17 cellular contexts compared by ENCODE assay signal in the genomic region with DNA sequence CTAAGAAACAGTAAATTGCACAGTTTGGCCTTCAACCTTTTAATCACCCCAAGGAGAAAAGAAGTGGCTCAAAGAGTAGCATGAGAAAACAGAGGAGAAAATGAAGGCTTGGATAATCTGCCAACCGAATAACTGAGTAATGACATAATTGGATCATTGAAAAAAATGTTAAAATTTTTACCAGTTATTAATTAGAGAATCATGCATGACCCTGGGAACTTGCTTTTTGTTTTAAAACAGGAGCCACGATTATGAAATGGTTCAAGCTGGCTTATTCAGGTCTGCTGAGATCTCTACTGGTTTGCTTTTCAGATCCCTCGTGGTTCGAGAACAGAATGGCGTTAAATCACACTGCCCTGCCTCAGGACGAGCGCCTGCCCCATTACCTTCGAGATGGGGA. TPM values are rescaled to one million over a fixed set of nuclear protein-coding genes. Genes with fewer than 3 reads are reported as not detected.
DNase-seq lines count a peak whose midpoint lies in the region; ATAC-seq and TF ChIP-seq lines count a peak whose summit lies in the region.
"Had no signal": no experiment of that assay in that cellular context is flagged by ENCODE, and none has a peak within 500 bp of the region (broad histone marks: within the 10 kb centered on the region; RNA-seq: fewer than 3 reads in every experiment).

A gene with protein sequence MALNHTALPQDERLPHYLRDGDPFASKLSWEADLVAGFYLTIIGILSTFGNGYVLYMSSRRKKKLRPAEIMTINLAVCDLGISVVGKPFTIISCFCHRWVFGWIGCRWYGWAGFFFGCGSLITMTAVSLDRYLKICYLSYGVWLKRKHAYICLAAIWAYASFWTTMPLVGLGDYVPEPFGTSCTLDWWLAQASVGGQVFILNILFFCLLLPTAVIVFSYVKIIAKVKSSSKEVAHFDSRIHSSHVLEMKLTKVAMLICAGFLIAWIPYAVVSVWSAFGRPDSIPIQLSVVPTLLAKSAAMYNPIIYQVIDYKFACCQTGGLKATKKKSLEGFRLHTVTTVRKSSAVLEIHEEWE (plus strand): TSS at position 301 of the 400 bp plus-strand sequence. CDS start 35 bp downstream, at position 336.

- H3K27ac Mint-ChIP-seq in activated naive CD8-positive, alpha-beta T cell treated with anti-CD3 and anti-CD28 coated beads, Interleukin-2, amount 10 ng/mL, durations not matched to agents 7 days and 5 days, result peak within 1 kb of the TSS; percentile 27
- H3K27ac Mint-ChIP-seq in activated naive CD8-positive, alpha-beta T cell treated with anti-CD3 and anti-CD28 coated beads for 36 hours, result no peak within 1 kb of the TSS
- H3K27ac Mint-ChIP-seq in type B pancreatic cell (no peak within 1 kb of the TSS), natural killer cell (no peak within 1 kb of the TSS)

- no peaks in the 10 kb centered on the region for H3K36me3 ChIP-seq in adipocyte (ENCODE audit: control insufficient read depth, insufficient read depth, low read length, severe bottlenecking)
- no peaks in the 10 kb centered on the region for H3K36me3 ChIP-seq in mesenchymal stem cell (ENCODE audit: control insufficient read depth in 1 of 2, insufficient read depth in 2 of 2, low read depth in 1 of 2, low read length in 2 of 2)

- no peaks in the 10 kb centered on the region for H3K79me1 ChIP-seq in mesenchymal stem cell (replicated peaks; ENCODE audit: low read length, poor library complexity, severe bottlenecking)

- peaks cover 10% of the 10 kb centered on the region for H3K4me1 Mint-ChIP-seq in activated naive CD8-positive, alpha-beta T cell treated with anti-CD3 and anti-CD28 coated beads, Interleukin-2, amount 10 ng/mL, durations not matched to agents 7 days and 5 days
- peaks cover 6% of the 10 kb centered on the region for H3K4me1 Mint-ChIP-seq in activated naive CD8-positive, alpha-beta T cell treated with anti-CD3 and anti-CD28 coated beads for 36 hours
- peaks cover 7% of the 10 kb centered on the region for H3K4me1 Mint-ChIP-seq in type B pancreatic cell (ENCODE audit: unreplicated experiment)
- H3K4me1 Mint-ChIP-seq in natural killer cell, result peaks cover 0 to 6% of the 10 kb centered on the region in 2 donors

- WGBS in mesenchymal stem cell, result 96% methylated on average over 7 of the region's 8 CpGs

- no peak within 1 kb of the TSS for H2BK15ac ChIP-seq in mesenchymal stem cell (ENCODE audit: low read depth, poor library complexity, severe bottlenecking)

- no peak within 1 kb of the TSS for H2AK5ac ChIP-seq in mesenchymal stem cell (ENCODE audit: low read length, severe bottlenecking)

- H3K14ac ChIP-seq in mesenchymal stem cell (ENCODE audit: low read length in 2 of 2), result no peak within 1 kb of the TSS

- no peak within 1 kb of the TSS for H3K18ac ChIP-seq in mesenchymal stem cell (ENCODE audit: low read depth in 1 of 2, low read length in 2 of 2)

- no peak within 1 kb of the TSS for H3K9ac ChIP-seq in adipocyte (ENCODE audit: low read length)
- peak within 1 kb of the TSS; percentile 59 for H3K9ac ChIP-seq in mesenchymal stem cell (ENCODE audit: low read length)

- no peak within 1 kb of the TSS for H2BK120ac ChIP-seq in mesenchymal stem cell (ENCODE audit: low read depth, low read length)

- H3K27me3 ChIP-seq in adipocyte (replicated peaks; ENCODE audit: control insufficient read depth, insufficient read depth, low read length) (no peaks in the 10 kb centered on the region), mesenchymal stem cell (ENCODE audit: control insufficient read depth in 1 of 2, insufficient read depth in 1 of 2, low read length in 2 of 2) (peaks cover 0 to 4% of the 10 kb centered on the region in 2 experiments)

- H3K4me1 ChIP-seq in adipocyte (ENCODE audit: control insufficient read depth, insufficient read depth, low read length) (peaks cover 3% of the 10 kb centered on the region), mesenchymal stem cell (ENCODE audit: control insufficient read depth, insufficient read depth, low read depth, low read length) (peaks cover 3% of the 10 kb centered on the region)

- H3K9me3 Mint-ChIP-seq in activated naive CD8-positive, alpha-beta T cell treated with anti-CD3 and anti-CD28 coated beads, Interleukin-2, amount 10 ng/mL, durations not matched to agents 7 days and 5 days, result no peaks in the 10 kb centered on the region
- H3K9me3 Mint-ChIP-seq in activated naive CD8-positive, alpha-beta T cell treated with anti-CD3 and anti-CD28 coated beads for 36 hours, result no peaks in the 10 kb centered on the region
- H3K9me3 Mint-ChIP-seq in type B pancreatic cell (no peaks in the 10 kb centered on the region), natural killer cell (no peaks in the 10 kb centered on the region)

- no peak within 1 kb of the TSS for H4K8ac ChIP-seq in mesenchymal stem cell (ENCODE audit: low read length)

- no peak for TF ChIP-seq POLR2A in GM18505 (IDR thresholded peaks at IDR 0.05; ENCODE audit: borderline replicate concordance, extremely low read depth, insufficient read depth, insufficient read length)

- no peaks in the 10 kb centered on the region for H3K36me3 Mint-ChIP-seq in activated naive CD8-positive, alpha-beta T cell treated with anti-CD3 and anti-CD28 coated beads, Interleukin-2, amount 10 ng/mL, durations not matched to agents 7 days and 5 days
- no peaks in the 10 kb centered on the region for H3K36me3 Mint-ChIP-seq in activated naive CD8-positive, alpha-beta T cell treated with anti-CD3 and anti-CD28 coated beads for 36 hours
- H3K36me3 Mint-ChIP-seq in type B pancreatic cell, result no peaks in the 10 kb centered on the region
- H3K36me3 Mint-ChIP-seq in natural killer cell, result no peaks in the 10 kb centered on the region

- no peak for DNase-seq in activated naive CD8-positive, alpha-beta T cell treated with anti-CD3 and anti-CD28 coated beads, Interleukin-2, amount 10 ng/mL, durations not matched to agents 7 days and 5 days
- no peak for DNase-seq in activated naive CD8-positive, alpha-beta T cell treated with anti-CD3 and anti-CD28 coated beads for 36 hours
- DNase-seq in adipocyte (ENCODE audit: low read depth), result no peak
- DNase-seq in mesenchymal stem cell, result no peak
- DNase-seq in type B pancreatic cell (ENCODE audit: extremely low spot score, unreplicated experiment), result no peak
- DNase-seq in HUDEP-2 (lab: John Stamatoyannopoulos, UW; ENCODE audit: unreplicated experiment in 76 of 76), result no peak
- DNase-seq in natural killer cell, result no peak
- DNase-seq: 8988T, DMS153, H7, NCI-H1694, NCI-H2107, NCI-H69 had no signal

- POLR2A ChIA-PET in activated naive CD8-positive, alpha-beta T cell treated with anti-CD3 and anti-CD28 coated beads, Interleukin-2, amount 10 ng/mL, durations not matched to agents 7 days and 5 days (lab: Charles Lee), result no interaction called here

- no peak within 1 kb of the TSS for H3K4ac ChIP-seq in mesenchymal stem cell (ENCODE audit: low read depth in 1 of 2, low read length in 2 of 2)

- no peak within 1 kb of the TSS for H2BK12ac ChIP-seq in mesenchymal stem cell (ENCODE audit: low read length in 2 of 2)

- intact Hi-C loops in natural killer cell (cut with micrococcal nuclease), result no loop called here

- no peak for TF ChIP-seq CTCF in type B pancreatic cell (conservative IDR thresholded peaks at IDR 0.05)
- no peak for TF ChIP-seq CTCF in natural killer cell (IDR thresholded peaks at IDR 0.05)

- H3K4me3 Mint-ChIP-seq in activated naive CD8-positive, alpha-beta T cell treated with anti-CD3 and anti-CD28 coated beads, Interleukin-2, amount 10 ng/mL, durations not matched to agents 7 days and 5 days, result peak within 1 kb of the TSS; percentile 6
- H3K4me3 Mint-ChIP-seq in activated naive CD8-positive, alpha-beta T cell treated with anti-CD3 and anti-CD28 coated beads for 36 hours, result no peak within 1 kb of the TSS
- peak within 1 kb of the TSS; percentile 27 for H3K4me3 Mint-ChIP-seq in type B pancreatic cell
- no peak within 1 kb of the TSS for H3K4me3 Mint-ChIP-seq in natural killer cell

- H3K9me3 ChIP-seq in adipocyte (ENCODE audit: control insufficient read depth, low read length) (no peaks in the 10 kb centered on the region), mesenchymal stem cell (ENCODE audit: control insufficient read depth, low read length) (no peaks in the 10 kb centered on the region)

- no peak within 1 kb of the TSS for H2BK5ac ChIP-seq in mesenchymal stem cell (ENCODE audit: low read depth, low read length, poor library complexity, severe bottlenecking)

- H3K23ac ChIP-seq in mesenchymal stem cell (ENCODE audit: low read length in 2 of 2), result no peak within 1 kb of the TSS

- H3K4me2 ChIP-seq in mesenchymal stem cell (ENCODE audit: low read length, poor library complexity, severe bottlenecking), result no peak within 1 kb of the TSS

- no peak within 1 kb of the TSS for H3K27ac ChIP-seq in mesenchymal stem cell (ENCODE audit: low read length, poor library complexity, severe bottlenecking)
- H3K27ac ChIP-seq: C4-2B had no signal

- no peak for ATAC-seq in activated naive CD8-positive, alpha-beta T cell treated with anti-CD3 and anti-CD28 coated beads, Interleukin-2, amount 10 ng/mL, durations not matched to agents 7 days and 5 days (ENCODE audit: low read depth)
- no peak for ATAC-seq in GM18505 (IDR thresholded peaks at IDR 0.05; ENCODE audit: unreplicated experiment)
- ATAC-seq in natural killer cell, result no peak
- ATAC-seq: Panc1, Right ventricle myocardium inferior had no signal

- no peak within 1 kb of the TSS for H2AFZ ChIP-seq in mesenchymal stem cell (ENCODE audit: low read depth, low read length)

- peaks cover 15% of the 10 kb centered on the region for H3K27me3 Mint-ChIP-seq in activated naive CD8-positive, alpha-beta T cell treated with anti-CD3 and anti-CD28 coated beads, Interleukin-2, amount 10 ng/mL, durations not matched to agents 7 days and 5 days
- H3K27me3 Mint-ChIP-seq in activated naive CD8-positive, alpha-beta T cell treated with anti-CD3 and anti-CD28 coated beads for 36 hours, result peaks cover 18% of the 10 kb centered on the region
- H3K27me3 Mint-ChIP-seq in type B pancreatic cell (peaks cover 3% of the 10 kb centered on the region), natural killer cell (ENCODE audit: low read depth in 2 of 2) (peaks cover 9 to 12% of the 10 kb centered on the region in 2 donors)

- peak within 1 kb of the TSS; percentile 9 for H3K4me3 ChIP-seq in adipocyte (ENCODE audit: low read length)
- no peak within 1 kb of the TSS for H3K4me3 ChIP-seq in mesenchymal stem cell (ENCODE audit: insufficient read depth in 1 of 2, low read depth in 1 of 2, low read length in 2 of 2)

- H4K91ac ChIP-seq in mesenchymal stem cell (ENCODE audit: low read length), result no peak within 1 kb of the TSS

RNA-seq across cellular contexts. Expression of the gene that starts here (rescaled TPM):
- total RNA-seq in activated naive CD8-positive, alpha-beta T cell treated with anti-CD3 and anti-CD28 coated beads, Interleukin-2, amount 10 ng/mL, durations not matched to agents 7 days and 5 days, result not detected
- total RNA-seq in activated naive CD8-positive, alpha-beta T cell treated with anti-CD3 and anti-CD28 coated beads for 36 hours, result not detected
- not detected for polyA plus RNA-seq in mesenchymal stem cell (2013, experiment 1 of 2)
- not detected for polyA plus RNA-seq in mesenchymal stem cell (2013, experiment 2 of 2)
- 4.6 TPM in 1 of 2 replicates, not detected in the other for total RNA-seq in type B pancreatic cell (ENCODE audit: low replicate concordance)
- not detected for total RNA-seq in natural killer cell
- total RNA-seq: H7, Right ventricle myocardium inferior had no signal

Comparison
In these comparisons a context has a peak if more than half of its experiments do, and no peak if none do; other contexts are left out.
1. H3K4me3 Mint-ChIP-seq: peak in activated naive CD8-positive, alpha-beta T cell treated with anti-CD3 and anti-CD28 coated beads, Interleukin-2, amount 10 ng/mL, durations not matched to agents 7 days and 5 days (single experiment) and type B pancreatic cell (single experiment); none in activated naive CD8-positive, alpha-beta T cell treated with anti-CD3 and anti-CD28 coated beads for 36 hours (single experiment) and natural killer cell (single experiment).